20 cellular contexts compared by ENCODE assay signal in the genomic region with DNA sequence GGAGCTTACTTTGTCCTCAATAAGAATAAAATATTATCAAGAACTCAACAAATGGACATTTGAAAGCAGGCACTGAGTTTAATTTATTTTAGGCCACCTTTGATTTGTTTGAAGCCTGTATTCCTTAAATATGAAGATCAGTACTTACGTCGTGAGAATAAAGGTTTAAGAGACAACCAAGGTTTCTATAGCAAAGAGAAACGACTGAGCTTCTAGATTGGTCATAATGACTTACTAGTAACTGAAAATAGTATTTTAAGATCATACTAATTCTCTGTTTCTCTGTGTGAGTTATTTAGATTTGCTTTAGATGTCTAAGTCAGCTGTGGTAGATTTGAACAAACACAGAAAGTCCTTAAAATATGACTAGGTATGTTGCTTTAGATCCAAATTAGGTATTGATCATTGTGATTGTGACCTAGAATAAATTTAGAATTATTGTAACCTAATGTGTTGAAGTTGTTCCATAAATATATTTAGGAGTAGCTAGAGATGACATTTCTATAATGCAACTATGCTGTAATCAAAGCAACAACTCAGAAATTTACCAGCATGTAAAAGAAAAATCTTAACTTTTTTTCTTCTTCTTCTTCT. TPM values are rescaled to one million over a fixed set of nuclear protein-coding genes. Genes with fewer than 3 reads are reported as not detected.
DNase-seq lines count a peak whose midpoint lies in the region; ATAC-seq, FAIRE-seq and TF ChIP-seq lines count a peak whose summit lies in the region.
"Had no signal": no experiment of that assay in that cellular context is flagged by ENCODE, and none has a peak within 500 bp of the region (broad histone marks: within the 10 kb centered on the region; RNA-seq: fewer than 3 reads in every experiment).

No MANE protein-coding gene starts in this region.

- H3K36me3 ChIP-seq in WERI-Rb-1 = no peaks in the 10 kb centered on the region
- H3K36me3 ChIP-seq: HAP-1 had no signal

- H3K4me1 Mint-ChIP-seq in type B pancreatic cell (ENCODE audit: unreplicated experiment) = peaks cover 5% of the 10 kb centered on the region

- DNase-seq in GM12865 (ENCODE audit: low read depth) (peak; percentile 69), GM19239 (ENCODE audit: insufficient read length, low spot score) (no peak), WERI-Rb-1 (no peak), type B pancreatic cell (ENCODE audit: extremely low spot score, unreplicated experiment) (no peak), A172 (ENCODE audit: low spot score) (no peak)
- DNase-seq: DND-41, GF-D8, NCI-H1105 treated with DMSO at 0.1 percent for 48 hours, NCI-H187 treated with DMSO at 0.1 percent for 48 hours, NCI-H446, NCI-H69, SW 1271 had no signal

- TF ChIP-seq CTCF in GM12865 (IDR thresholded peaks at IDR 0.05; ENCODE audit: insufficient read depth, low read depth, low read length, missing control alignments) (no peak), WERI-Rb-1 (IDR thresholded peaks at IDR 0.05; ENCODE audit: low read depth, low read length) (no peak), type B pancreatic cell (conservative IDR thresholded peaks at IDR 0.05) (no peak)

- H3K27ac ChIP-seq in WERI-Rb-1 = peak overlapping the region; percentile 5; the same call in 1 of the 2 replicates
- H3K27ac ChIP-seq: C4-2B, HL-60 had no signal

- ATAC-seq in HG02852 (IDR thresholded peaks at IDR 0.05; ENCODE audit: unreplicated experiment) (peak; percentile 19), HG02970 (IDR thresholded peaks at IDR 0.05; ENCODE audit: low FRiP score, unreplicated experiment) (no peak), HG02571 (IDR thresholded peaks at IDR 0.05; ENCODE audit: unreplicated experiment) (no peak)

- H3K9me3 ChIP-seq in WERI-Rb-1 (ENCODE audit: severe bottlenecking) = no peaks in the 10 kb centered on the region
- H3K9me3 ChIP-seq: HAP-1 had no signal

- H3K27me3 Mint-ChIP-seq in type B pancreatic cell = no peaks in the 10 kb centered on the region
- H3K27me3 Mint-ChIP-seq: IgD-negative memory B cell had no signal

- H3K4me3 Mint-ChIP-seq in type B pancreatic cell = no peak overlapping the region

- H3K9me3 Mint-ChIP-seq in type B pancreatic cell = no peaks in the 10 kb centered on the region
- H3K9me3 Mint-ChIP-seq: IgD-negative memory B cell had no signal

- H3K36me3 Mint-ChIP-seq in type B pancreatic cell = no peaks in the 10 kb centered on the region
- H3K36me3 Mint-ChIP-seq: IgD-negative memory B cell had no signal

- H3K27me3 ChIP-seq in WERI-Rb-1 (ENCODE audit: insufficient read depth, low read depth, severe bottlenecking) = no peaks in the 10 kb centered on the region

- peak overlapping the region; percentile 7; the same call in 1 of the 2 replicates for H3K4me3 ChIP-seq in GM12865 (ENCODE audit: low read depth, low read length)
- no peak overlapping the region for H3K4me3 ChIP-seq in WERI-Rb-1 (ENCODE audit: low read depth, low read length)
- H3K4me3 ChIP-seq: HAP-1 had no signal

- H3K27ac Mint-ChIP-seq in type B pancreatic cell = no peak overlapping the region
- H3K27ac Mint-ChIP-seq: IgD-negative memory B cell had no signal

- FAIRE-seq in GM19239 (lab: Jason Lieb, UNC) = peak; percentile 78
- FAIRE-seq: HTR-8/SVneo had no signal

RNA-seq across cellular contexts. Expression of gene GLCCI1, which starts 2.4 kb away (rescaled TPM):
- 11.9 and 25.0 TPM in 2 replicates for total RNA-seq in type B pancreatic cell (ENCODE audit: low replicate concordance)
- total RNA-seq in A172 (2014; rRNA removed; shearing (Covaris generic)) = 3.0 and 7.2 TPM in 2 replicates
